Comparison of ENCODE assay signal across 1 cellular context in the genomic region with DNA sequence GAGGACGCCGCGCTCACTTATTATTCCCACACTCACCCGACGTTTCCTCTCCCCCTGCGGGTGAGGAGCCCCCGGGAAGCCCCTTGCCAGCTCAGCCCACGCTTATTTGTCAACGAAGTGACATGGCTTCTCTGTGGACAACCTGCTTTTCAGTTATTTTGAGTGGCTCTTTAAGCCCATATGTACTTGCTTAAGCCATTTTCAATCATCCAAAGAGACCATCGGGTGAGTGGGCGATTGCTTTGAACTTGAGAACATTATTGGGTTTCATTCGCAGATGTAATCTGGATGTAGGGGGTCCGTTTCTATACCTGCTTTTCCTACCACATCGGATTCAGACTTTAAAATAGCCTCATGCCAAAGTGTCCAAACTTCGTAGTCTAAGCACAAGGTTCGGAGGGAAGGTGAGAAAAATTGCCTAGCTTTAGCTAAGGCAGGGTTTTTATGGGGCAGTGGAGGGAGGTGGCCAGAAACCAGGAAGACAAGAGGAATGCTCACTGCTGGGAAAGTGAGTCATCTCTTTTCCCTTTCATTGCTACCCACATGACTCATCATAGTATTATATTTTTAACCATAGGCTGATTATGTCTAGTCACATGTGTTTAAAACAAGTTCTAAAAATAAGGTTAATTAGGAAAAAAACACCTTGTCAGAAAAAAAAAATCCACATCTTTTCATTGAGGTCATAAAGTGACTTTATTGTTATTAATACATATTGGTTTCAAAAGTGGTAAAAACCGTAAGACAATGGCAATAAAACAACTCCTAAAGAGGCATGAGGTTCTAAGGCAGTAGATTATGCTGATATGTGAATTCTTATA.
A peak's percentile ranks its signal among the peaks of the same experiment; 100 is the strongest.
TF ChIP-seq lines count a peak whose summit lies in the region.

No MANE protein-coding gene starts in this region.

TF ChIP-seq in K562, 482 proteins besides CTCF, POLR2A, EP300 and RAD21 (continued from another document and continues in another):
- TF ChIP-seq, protein P1, sequence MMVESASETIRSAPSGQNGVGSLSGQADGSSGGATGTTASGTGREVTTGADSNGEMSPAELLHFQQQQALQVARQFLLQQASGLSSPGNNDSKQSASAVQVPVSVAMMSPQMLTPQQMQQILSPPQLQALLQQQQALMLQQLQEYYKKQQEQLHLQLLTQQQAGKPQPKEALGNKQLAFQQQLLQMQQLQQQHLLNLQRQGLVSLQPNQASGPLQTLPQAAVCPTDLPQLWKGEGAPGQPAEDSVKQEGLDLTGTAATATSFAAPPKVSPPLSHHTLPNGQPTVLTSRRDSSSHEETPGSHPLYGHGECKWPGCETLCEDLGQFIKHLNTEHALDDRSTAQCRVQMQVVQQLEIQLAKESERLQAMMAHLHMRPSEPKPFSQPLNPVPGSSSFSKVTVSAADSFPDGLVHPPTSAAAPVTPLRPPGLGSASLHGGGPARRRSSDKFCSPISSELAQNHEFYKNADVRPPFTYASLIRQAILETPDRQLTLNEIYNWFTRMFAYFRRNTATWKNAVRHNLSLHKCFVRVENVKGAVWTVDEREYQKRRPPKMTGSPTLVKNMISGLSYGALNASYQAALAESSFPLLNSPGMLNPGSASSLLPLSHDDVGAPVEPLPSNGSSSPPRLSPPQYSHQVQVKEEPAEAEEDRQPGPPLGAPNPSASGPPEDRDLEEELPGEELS (CRISPR knock-in tag; IDR thresholded peaks at IDR 0.05; ENCODE audit: borderline replicate concordance): no peak
- TF ChIP-seq RBM25 (IDR thresholded peaks at IDR 0.05; ENCODE audit: low read depth, low read length, severe bottlenecking): no peak
- TF ChIP-seq, protein P2, sequence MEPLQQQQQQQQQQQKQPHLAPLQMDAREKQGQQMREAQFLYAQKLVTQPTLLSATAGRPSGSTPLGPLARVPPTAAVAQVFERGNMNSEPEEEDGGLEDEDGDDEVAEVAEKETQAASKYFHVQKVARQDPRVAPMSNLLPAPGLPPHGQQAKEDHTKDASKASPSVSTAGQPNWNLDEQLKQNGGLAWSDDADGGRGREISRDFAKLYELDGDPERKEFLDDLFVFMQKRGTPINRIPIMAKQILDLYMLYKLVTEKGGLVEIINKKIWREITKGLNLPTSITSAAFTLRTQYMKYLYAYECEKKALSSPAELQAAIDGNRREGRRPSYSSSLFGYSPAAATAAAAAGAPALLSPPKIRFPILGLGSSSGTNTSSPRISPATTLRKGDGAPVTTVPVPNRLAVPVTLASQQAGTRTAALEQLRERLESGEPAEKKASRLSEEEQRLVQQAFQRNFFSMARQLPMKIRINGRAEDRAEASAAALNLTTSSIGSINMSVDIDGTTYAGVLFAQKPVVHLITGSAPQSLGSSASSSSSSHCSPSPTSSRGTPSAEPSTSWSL (CRISPR knock-in tag; IDR thresholded peaks at IDR 0.05; ENCODE audit: borderline replicate concordance): no peak
- TF ChIP-seq ZNF561 (CRISPR knock-in tag; conservative IDR thresholded peaks at IDR 0.05): no peak
- TF ChIP-seq ZNF41 (CRISPR knock-in tag; conservative IDR thresholded peaks at IDR 0.05): peak; percentile 66; the same call in 1 of the 2 replicates
- no peak for TF ChIP-seq FOXA3 (CRISPR knock-in tag; conservative IDR thresholded peaks at IDR 0.05 in 1 of 2, IDR thresholded peaks at IDR 0.05 in 1 of 2)
- TF ChIP-seq ZFP30 (CRISPR knock-in tag; IDR thresholded peaks at IDR 0.05; ENCODE audit: borderline replicate concordance): no peak
- no peak for TF ChIP-seq PML (IDR thresholded peaks at IDR 0.05; ENCODE audit: low read length)
- TF ChIP-seq LARP7 (IDR thresholded peaks at IDR 0.05): no peak
- no peak for TF ChIP-seq MCM5 (IDR thresholded peaks at IDR 0.05; ENCODE audit: low read depth)
- TF ChIP-seq, protein P3, sequence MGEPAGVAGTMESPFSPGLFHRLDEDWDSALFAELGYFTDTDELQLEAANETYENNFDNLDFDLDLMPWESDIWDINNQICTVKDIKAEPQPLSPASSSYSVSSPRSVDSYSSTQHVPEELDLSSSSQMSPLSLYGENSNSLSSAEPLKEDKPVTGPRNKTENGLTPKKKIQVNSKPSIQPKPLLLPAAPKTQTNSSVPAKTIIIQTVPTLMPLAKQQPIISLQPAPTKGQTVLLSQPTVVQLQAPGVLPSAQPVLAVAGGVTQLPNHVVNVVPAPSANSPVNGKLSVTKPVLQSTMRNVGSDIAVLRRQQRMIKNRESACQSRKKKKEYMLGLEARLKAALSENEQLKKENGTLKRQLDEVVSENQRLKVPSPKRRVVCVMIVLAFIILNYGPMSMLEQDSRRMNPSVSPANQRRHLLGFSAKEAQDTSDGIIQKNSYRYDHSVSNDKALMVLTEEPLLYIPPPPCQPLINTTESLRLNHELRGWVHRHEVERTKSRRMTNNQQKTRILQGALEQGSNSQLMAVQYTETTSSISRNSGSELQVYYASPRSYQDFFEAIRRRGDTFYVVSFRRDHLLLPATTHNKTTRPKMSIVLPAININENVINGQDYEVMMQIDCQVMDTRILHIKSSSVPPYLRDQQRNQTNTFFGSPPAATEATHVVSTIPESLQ (CRISPR knock-in tag; IDR thresholded peaks at IDR 0.05): no peak
- no peak for TF ChIP-seq NCOA1 (IDR thresholded peaks at IDR 0.05; ENCODE audit: low read depth)
- no peak for TF ChIP-seq GTF2E2 (tag; IDR thresholded peaks at IDR 0.05)
- no peak for TF ChIP-seq IFI16 (CRISPR knock-in tag; IDR thresholded peaks at IDR 0.05)
- no peak for TF ChIP-seq ZNF134 (CRISPR knock-in tag; conservative IDR thresholded peaks at IDR 0.05)
- TF ChIP-seq ZKSCAN8 (CRISPR knock-in tag; IDR thresholded peaks at IDR 0.05): no peak
- TF ChIP-seq, protein P4, sequence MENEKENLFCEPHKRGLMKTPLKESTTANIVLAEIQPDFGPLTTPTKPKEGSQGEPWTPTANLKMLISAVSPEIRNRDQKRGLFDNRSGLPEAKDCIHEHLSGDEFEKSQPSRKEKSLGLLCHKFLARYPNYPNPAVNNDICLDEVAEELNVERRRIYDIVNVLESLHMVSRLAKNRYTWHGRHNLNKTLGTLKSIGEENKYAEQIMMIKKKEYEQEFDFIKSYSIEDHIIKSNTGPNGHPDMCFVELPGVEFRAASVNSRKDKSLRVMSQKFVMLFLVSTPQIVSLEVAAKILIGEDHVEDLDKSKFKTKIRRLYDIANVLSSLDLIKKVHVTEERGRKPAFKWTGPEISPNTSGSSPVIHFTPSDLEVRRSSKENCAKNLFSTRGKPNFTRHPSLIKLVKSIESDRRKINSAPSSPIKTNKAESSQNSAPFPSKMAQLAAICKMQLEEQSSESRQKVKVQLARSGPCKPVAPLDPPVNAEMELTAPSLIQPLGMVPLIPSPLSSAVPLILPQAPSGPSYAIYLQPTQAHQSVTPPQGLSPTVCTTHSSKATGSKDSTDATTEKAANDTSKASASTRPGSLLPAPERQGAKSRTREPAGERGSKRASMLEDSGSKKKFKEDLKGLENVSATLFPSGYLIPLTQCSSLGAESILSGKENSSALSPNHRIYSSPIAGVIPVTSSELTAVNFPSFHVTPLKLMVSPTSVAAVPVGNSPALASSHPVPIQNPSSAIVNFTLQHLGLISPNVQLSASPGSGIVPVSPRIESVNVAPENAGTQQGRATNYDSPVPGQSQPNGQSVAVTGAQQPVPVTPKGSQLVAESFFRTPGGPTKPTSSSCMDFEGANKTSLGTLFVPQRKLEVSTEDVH (IDR thresholded peaks at IDR 0.05; ENCODE audit: low read depth, partially characterized antibody): no peak
- no peak for TF ChIP-seq TAF1 (IDR thresholded peaks at IDR 0.05; ENCODE audit: control insufficient read depth, extremely low read depth, insufficient read depth, low read length, severe bottlenecking)
- peak; percentile 68 for TF ChIP-seq DDX20 (tag; IDR thresholded peaks at IDR 0.05; ENCODE audit: low read depth)
- TF ChIP-seq, protein P5, sequence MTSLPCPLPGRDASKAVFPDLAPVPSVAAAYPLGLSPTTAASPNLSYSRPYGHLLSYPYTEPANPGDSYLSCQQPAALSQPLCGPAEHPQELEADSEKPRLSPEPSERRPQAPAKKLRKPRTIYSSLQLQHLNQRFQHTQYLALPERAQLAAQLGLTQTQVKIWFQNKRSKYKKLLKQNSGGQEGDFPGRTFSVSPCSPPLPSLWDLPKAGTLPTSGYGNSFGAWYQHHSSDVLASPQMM (CRISPR knock-in tag; IDR thresholded peaks at IDR 0.05): no peak
- no peak; the same call in 1 of the 2 replicates for TF ChIP-seq NFE2L1 (tag; IDR thresholded peaks at IDR 0.05; ENCODE audit: borderline replicate concordance, low read depth)
- no peak for TF ChIP-seq LCOR (CRISPR knock-in tag; IDR thresholded peaks at IDR 0.05)
- peak in 1 of 2 experiments; percentile 45; a peak in 1 of 4 replicates for TF ChIP-seq RCOR1 (IDR thresholded peaks at IDR 0.05; ENCODE audit: borderline replicate concordance in 1 of 2, low read depth in 2 of 2, low read length in 2 of 2)
- TF ChIP-seq ZNF75A (CRISPR knock-in tag; IDR thresholded peaks at IDR 0.05): no peak
- no peak for TF ChIP-seq RFX7 (CRISPR knock-in tag; IDR thresholded peaks at IDR 0.05)
- no peak for TF ChIP-seq HMGN3 (IDR thresholded peaks at IDR 0.05; ENCODE audit: borderline replicate concordance, extremely low read depth, insufficient read length, low read depth, low read length)
- 0 out of 2 replicates have a peak, but pooled peaks have one; percentile 58 for TF ChIP-seq HIVEP1 (CRISPR knock-in tag; IDR thresholded peaks at IDR 0.05)
- no peak for TF ChIP-seq NCOA4 (IDR thresholded peaks at IDR 0.05; ENCODE audit: partially characterized antibody)
- 0 out of 2 replicates have a peak, but pooled peaks have one; percentile 65 for TF ChIP-seq ZNF165 (CRISPR knock-in tag; IDR thresholded peaks at IDR 0.05; ENCODE audit: borderline replicate concordance)
- TF ChIP-seq ETS2 (tag; IDR thresholded peaks at IDR 0.05; ENCODE audit: borderline replicate concordance, poor library complexity, severe bottlenecking): peak; percentile 63
- TF ChIP-seq, protein P6, sequence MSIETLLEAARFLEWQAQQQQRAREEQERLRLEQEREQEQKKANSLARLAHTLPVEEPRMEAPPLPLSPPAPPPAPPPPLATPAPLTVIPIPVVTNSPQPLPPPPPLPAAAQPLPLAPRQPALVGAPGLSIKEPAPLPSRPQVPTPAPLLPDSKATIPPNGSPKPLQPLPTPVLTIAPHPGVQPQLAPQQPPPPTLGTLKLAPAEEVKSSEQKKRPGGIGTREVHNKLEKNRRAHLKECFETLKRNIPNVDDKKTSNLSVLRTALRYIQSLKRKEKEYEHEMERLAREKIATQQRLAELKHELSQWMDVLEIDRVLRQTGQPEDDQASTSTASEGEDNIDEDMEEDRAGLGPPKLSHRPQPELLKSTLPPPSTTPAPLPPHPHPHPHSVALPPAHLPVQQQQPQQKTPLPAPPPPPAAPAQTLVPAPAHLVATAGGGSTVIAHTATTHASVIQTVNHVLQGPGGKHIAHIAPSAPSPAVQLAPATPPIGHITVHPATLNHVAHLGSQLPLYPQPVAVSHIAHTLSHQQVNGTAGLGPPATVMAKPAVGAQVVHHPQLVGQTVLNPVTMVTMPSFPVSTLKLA (conservative IDR thresholded peaks at IDR 0.05): no peak; a peak in 1 of 4 replicates
- TF ChIP-seq RAD51 (IDR thresholded peaks at IDR 0.05; ENCODE audit: borderline replicate concordance, low read depth): no peak; the same call in 1 of the 2 replicates
- no peak for TF ChIP-seq GABPB2 (CRISPR knock-in tag; conservative IDR thresholded peaks at IDR 0.05)
- peak in 1 of 2 experiments; percentile 57; a peak in 1 of 4 replicates for TF ChIP-seq TBL1XR1 (IDR thresholded peaks at IDR 0.05; ENCODE audit: low read length in 2 of 2)
- TF ChIP-seq ZNF586 (CRISPR knock-in tag; conservative IDR thresholded peaks at IDR 0.05): no peak
- TF ChIP-seq MCM3 (IDR thresholded peaks at IDR 0.05): no peak
- TF ChIP-seq, protein P7, sequence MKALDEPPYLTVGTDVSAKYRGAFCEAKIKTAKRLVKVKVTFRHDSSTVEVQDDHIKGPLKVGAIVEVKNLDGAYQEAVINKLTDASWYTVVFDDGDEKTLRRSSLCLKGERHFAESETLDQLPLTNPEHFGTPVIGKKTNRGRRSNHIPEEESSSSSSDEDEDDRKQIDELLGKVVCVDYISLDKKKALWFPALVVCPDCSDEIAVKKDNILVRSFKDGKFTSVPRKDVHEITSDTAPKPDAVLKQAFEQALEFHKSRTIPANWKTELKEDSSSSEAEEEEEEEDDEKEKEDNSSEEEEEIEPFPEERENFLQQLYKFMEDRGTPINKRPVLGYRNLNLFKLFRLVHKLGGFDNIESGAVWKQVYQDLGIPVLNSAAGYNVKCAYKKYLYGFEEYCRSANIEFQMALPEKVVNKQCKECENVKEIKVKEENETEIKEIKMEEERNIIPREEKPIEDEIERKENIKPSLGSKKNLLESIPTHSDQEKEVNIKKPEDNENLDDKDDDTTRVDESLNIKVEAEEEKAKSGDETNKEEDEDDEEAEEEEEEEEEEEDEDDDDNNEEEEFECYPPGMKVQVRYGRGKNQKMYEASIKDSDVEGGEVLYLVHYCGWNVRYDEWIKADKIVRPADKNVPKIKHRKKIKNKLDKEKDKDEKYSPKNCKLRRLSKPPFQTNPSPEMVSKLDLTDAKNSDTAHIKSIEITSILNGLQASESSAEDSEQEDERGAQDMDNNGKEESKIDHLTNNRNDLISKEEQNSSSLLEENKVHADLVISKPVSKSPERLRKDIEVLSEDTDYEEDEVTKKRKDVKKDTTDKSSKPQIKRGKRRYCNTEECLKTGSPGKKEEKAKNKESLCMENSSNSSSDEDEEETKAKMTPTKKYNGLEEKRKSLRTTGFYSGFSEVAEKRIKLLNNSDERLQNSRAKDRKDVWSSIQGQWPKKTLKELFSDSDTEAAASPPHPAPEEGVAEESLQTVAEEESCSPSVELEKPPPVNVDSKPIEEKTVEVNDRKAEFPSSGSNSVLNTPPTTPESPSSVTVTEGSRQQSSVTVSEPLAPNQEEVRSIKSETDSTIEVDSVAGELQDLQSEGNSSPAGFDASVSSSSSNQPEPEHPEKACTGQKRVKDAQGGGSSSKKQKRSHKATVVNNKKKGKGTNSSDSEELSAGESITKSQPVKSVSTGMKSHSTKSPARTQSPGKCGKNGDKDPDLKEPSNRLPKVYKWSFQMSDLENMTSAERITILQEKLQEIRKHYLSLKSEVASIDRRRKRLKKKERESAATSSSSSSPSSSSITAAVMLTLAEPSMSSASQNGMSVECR (CRISPR knock-in tag; IDR thresholded peaks at IDR 0.05): no peak
- TF ChIP-seq, protein P8, sequence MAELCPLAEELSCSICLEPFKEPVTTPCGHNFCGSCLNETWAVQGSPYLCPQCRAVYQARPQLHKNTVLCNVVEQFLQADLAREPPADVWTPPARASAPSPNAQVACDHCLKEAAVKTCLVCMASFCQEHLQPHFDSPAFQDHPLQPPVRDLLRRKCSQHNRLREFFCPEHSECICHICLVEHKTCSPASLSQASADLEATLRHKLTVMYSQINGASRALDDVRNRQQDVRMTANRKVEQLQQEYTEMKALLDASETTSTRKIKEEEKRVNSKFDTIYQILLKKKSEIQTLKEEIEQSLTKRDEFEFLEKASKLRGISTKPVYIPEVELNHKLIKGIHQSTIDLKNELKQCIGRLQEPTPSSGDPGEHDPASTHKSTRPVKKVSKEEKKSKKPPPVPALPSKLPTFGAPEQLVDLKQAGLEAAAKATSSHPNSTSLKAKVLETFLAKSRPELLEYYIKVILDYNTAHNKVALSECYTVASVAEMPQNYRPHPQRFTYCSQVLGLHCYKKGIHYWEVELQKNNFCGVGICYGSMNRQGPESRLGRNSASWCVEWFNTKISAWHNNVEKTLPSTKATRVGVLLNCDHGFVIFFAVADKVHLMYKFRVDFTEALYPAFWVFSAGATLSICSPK (IDR thresholded peaks at IDR 0.05; ENCODE audit: borderline replicate concordance): no peak
- TF ChIP-seq DACH1 (IDR thresholded peaks at IDR 0.05; ENCODE audit: partially characterized antibody): no peak
- no peak for TF ChIP-seq ZNF212 (CRISPR knock-in tag; IDR thresholded peaks at IDR 0.05)
